In genomic region chr4:128461300-128462103, GRCh38 we compare ENCODE assay signal across 8 cellular contexts.
DNase-seq lines count a peak whose midpoint lies in the region; TF ChIP-seq lines count a peak whose summit lies in the region.

No MANE protein-coding gene starts in this region.

- H3K27ac Mint-ChIP-seq in HFFc6: no peak overlapping the region
- H3K27ac Mint-ChIP-seq in activated naive CD4-positive, alpha-beta T cell treated with anti-CD3 and anti-CD28 coated beads for 36 hours: no peak overlapping the region
- H3K27ac Mint-ChIP-seq in chondrocyte (ENCODE audit: unreplicated experiment): no peak overlapping the region

- intact Hi-C loops in activated naive CD4-positive, alpha-beta T cell treated with anti-CD3 and anti-CD28 coated beads for 36 hours (cut with micrococcal nuclease): no loop called here

- no peak for TF ChIP-seq CTCF in AG10803 (conservative IDR thresholded peaks at IDR 0.05; ENCODE audit: low read length)
- TF ChIP-seq CTCF in HFFc6 (IDR thresholded peaks at IDR 0.05): no peak
- TF ChIP-seq CTCF in right atrium auricular region (IDR thresholded peaks at IDR 0.05): no peak
- TF ChIP-seq CTCF in chondrocyte (IDR thresholded peaks at IDR 0.05): no peak

- H3K36me3 ChIP-seq in SJSA1 (no peaks in the 10 kb centered on the region), right atrium auricular region (no peaks in the 10 kb centered on the region)

- H3K4me1 Mint-ChIP-seq in HFFc6 (ENCODE audit: low read depth) (no peaks in the 10 kb centered on the region), chondrocyte (ENCODE audit: low read depth) (peaks cover 7% of the 10 kb centered on the region)
- H3K4me1 Mint-ChIP-seq in activated naive CD4-positive, alpha-beta T cell treated with anti-CD3 and anti-CD28 coated beads for 36 hours (ENCODE audit: low read depth): no peaks in the 10 kb centered on the region

- no peak overlapping the region for H3K4me3 ChIP-seq in AG10803 (ENCODE audit: low read length)
- H3K4me3 ChIP-seq in SJSA1: no peak overlapping the region
- no peak overlapping the region for H3K4me3 ChIP-seq in right atrium auricular region

- no peaks in the 10 kb centered on the region for H3K27me3 ChIP-seq in SJSA1 (replicated peaks)
- no peaks in the 10 kb centered on the region for H3K27me3 ChIP-seq in right atrium auricular region

- H3K27me3 Mint-ChIP-seq in HFFc6 (ENCODE audit: insufficient read depth): no peaks in the 10 kb centered on the region
- no peaks in the 10 kb centered on the region for H3K27me3 Mint-ChIP-seq in activated naive CD4-positive, alpha-beta T cell treated with anti-CD3 and anti-CD28 coated beads for 36 hours (ENCODE audit: low read depth)
- no peaks in the 10 kb centered on the region for H3K27me3 Mint-ChIP-seq in chondrocyte (ENCODE audit: low read depth)

- 0 out of 2 replicates have a peak overlapping the region, but pooled peaks have one; percentile 2 for H3K27ac ChIP-seq in SJSA1
- peak overlapping the region in 1 of 2 donors; percentile 45 for H3K27ac ChIP-seq in right atrium auricular region

- H3K4me3 Mint-ChIP-seq in HFFc6 (no peak overlapping the region), chondrocyte (ENCODE audit: unreplicated experiment) (no peak overlapping the region)
- no peak overlapping the region for H3K4me3 Mint-ChIP-seq in activated naive CD4-positive, alpha-beta T cell treated with anti-CD3 and anti-CD28 coated beads for 36 hours

- DNase-seq in AG10803 (ENCODE audit: low read depth): peak; percentile 83
- DNase-seq in HFFc6: peak; percentile 87
- peak; percentile 65 to 72 for DNase-seq in SJSA1 (ENCODE audit: low read depth in 1 of 2, low spot score in 2 of 2)
- peak; percentile 73 for DNase-seq in right atrium auricular region (ENCODE audit: low spot score)
- no peak for DNase-seq in activated effector memory CD4-positive, alpha-beta T cell treated with anti-CD3 and anti-CD28 coated beads, Interleukin-2, amount 50 U/mL, for 16 hours
- DNase-seq in activated naive CD4-positive, alpha-beta T cell treated with anti-CD3 and anti-CD28 coated beads for 36 hours: no peak
- no peak for DNase-seq in chondrocyte (ENCODE audit: low spot score)
- no peak for DNase-seq in medulla oblongata (ENCODE audit: extremely low spot score)

- no peaks in the 10 kb centered on the region for H3K36me3 Mint-ChIP-seq in HFFc6 (ENCODE audit: low read depth)
- H3K36me3 Mint-ChIP-seq in activated naive CD4-positive, alpha-beta T cell treated with anti-CD3 and anti-CD28 coated beads for 36 hours (ENCODE audit: low read depth): no peaks in the 10 kb centered on the region
- H3K36me3 Mint-ChIP-seq in chondrocyte (ENCODE audit: low read depth): no peaks in the 10 kb centered on the region

- no peaks in the 10 kb centered on the region for H3K9me3 Mint-ChIP-seq in HFFc6
- no peaks in the 10 kb centered on the region for H3K9me3 Mint-ChIP-seq in activated naive CD4-positive, alpha-beta T cell treated with anti-CD3 and anti-CD28 coated beads for 36 hours
- no peaks in the 10 kb centered on the region for H3K9me3 Mint-ChIP-seq in chondrocyte (ENCODE audit: low read depth)

- H3K4me1 ChIP-seq in SJSA1 (replicated peaks): peaks cover 14% of the 10 kb centered on the region
- no peaks in the 10 kb centered on the region for H3K4me1 ChIP-seq in right atrium auricular region

- no peaks in the 10 kb centered on the region for H3K9me3 ChIP-seq in SJSA1 (replicated peaks)
- no peaks in the 10 kb centered on the region for H3K9me3 ChIP-seq in right atrium auricular region

- CTCF ChIA-PET in activated naive CD4-positive, alpha-beta T cell treated with anti-CD3 and anti-CD28 coated beads for 36 hours (lab: Charles Lee): no interaction called here

Comparison
In these comparisons a context has a peak if more than half of its experiments do, and no peak if none do; other contexts are left out.
1. DNase-seq: peak in AG10803 (single experiment), HFFc6 (single experiment), SJSA1 (2 of 2) and right atrium auricular region (single experiment); none in activated effector memory CD4-positive, alpha-beta T cell treated with anti-CD3 and anti-CD28 coated beads, Interleukin-2, amount 50 U/mL, for 16 hours (single experiment), activated naive CD4-positive, alpha-beta T cell treated with anti-CD3 and anti-CD28 coated beads for 36 hours (single experiment), chondrocyte (single experiment) and medulla oblongata (single experiment).